In the genomic region with DNA sequence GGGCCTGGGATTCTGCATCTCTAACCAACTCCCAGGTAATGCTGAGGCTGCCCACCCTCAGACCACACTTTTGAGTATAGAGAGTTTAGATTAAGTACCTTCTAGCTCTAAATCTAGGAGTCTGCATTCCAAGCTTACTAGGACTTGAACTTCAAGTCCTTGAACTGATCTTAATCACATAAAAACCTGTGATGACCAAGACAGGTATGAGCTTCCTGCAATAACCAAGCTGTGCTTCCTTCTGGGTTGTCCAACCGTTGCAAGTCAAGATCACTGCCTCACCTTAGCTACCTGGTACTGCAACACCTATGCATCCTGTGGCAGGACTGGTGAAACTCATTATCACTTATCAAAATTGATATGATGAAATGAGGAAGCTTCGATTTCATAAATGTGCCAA, we compare ENCODE assay signal across 29 cellular contexts.
"Had no signal": no experiment of that assay in that cellular context is flagged by ENCODE, and none has a peak within 500 bp of the region (broad histone marks: within the 10 kb centered on the region; RNA-seq: fewer than 3 reads in every experiment).

No MANE protein-coding gene starts in this region.

- H3K36me3 Mint-ChIP-seq: activated naive CD4-positive, alpha-beta T cell treated with anti-CD3 and anti-CD28 coated beads, Interleukin-2, amount 10 ng/mL, durations not matched to agents 7 days and 5 days; activated naive CD4-positive, alpha-beta T cell treated with anti-CD3 and anti-CD28 coated beads, Interleukin-2, amount 50 U/mL, for 72 hours; activated naive CD8-positive, alpha-beta T cell treated with anti-CD3 and anti-CD28 coated beads, Interleukin-2, amount 10 ng/mL, durations not matched to agents 7 days and 5 days; brain had no signal

- H3K36me3 ChIP-seq: ascending aorta, breast epithelium, cardiac muscle cell, colonic mucosa, gastrocnemius medialis, heart left ventricle had no signal

- H3K27ac Mint-ChIP-seq: activated CD4-positive, alpha-beta memory T cell treated with anti-CD3 and anti-CD28 coated beads, Interleukin-2, amount 10 ng/mL, durations not matched to agents 7 days and 5 days; activated CD4-positive, alpha-beta T cell treated with anti-CD3 and anti-CD28 coated beads for 36 hours; activated CD4-positive, alpha-beta T cell treated with anti-CD3 and anti-CD28 coated beads, Interleukin-2, amount 10 ng/mL, durations not matched to agents 7 days and 5 days; activated naive CD4-positive, alpha-beta T cell treated with anti-CD3 and anti-CD28 coated beads, Interleukin-2, amount 10 ng/mL, durations not matched to agents 7 days and 5 days; activated naive CD4-positive, alpha-beta T cell treated with anti-CD3 and anti-CD28 coated beads, Interleukin-2, amount 50 U/mL, for 72 hours; activated naive CD8-positive, alpha-beta T cell treated with anti-CD3 and anti-CD28 coated beads, Interleukin-2, amount 10 ng/mL, durations not matched to agents 7 days and 5 days; activated T-cell treated with anti-CD3 and anti-CD28 coated beads, Interleukin-2, amount 50 U/mL, for 24 hours; activated T-cell treated with anti-CD3 and anti-CD28 coated beads, Interleukin-2, amount 50 U/mL, for 72 hours; brain had no signal

- H3K27ac ChIP-seq: ascending aorta, breast epithelium, cardiac muscle cell, colonic mucosa, epithelial cell of prostate, gastrocnemius medialis, heart left ventricle had no signal

- H3K4me1 ChIP-seq: ascending aorta, breast epithelium, colonic mucosa, gastrocnemius medialis, heart left ventricle had no signal

- H3K27me3 ChIP-seq: ascending aorta, breast epithelium, cardiac muscle cell, colonic mucosa, gastrocnemius medialis, heart left ventricle had no signal

- ATAC-seq: activated CD4-positive, alpha-beta T cell treated with anti-CD3 and anti-CD28 coated beads for 36 hours; activated naive CD4-positive, alpha-beta T cell treated with anti-CD3 and anti-CD28 coated beads, Interleukin-2, amount 50 U/mL, for 72 hours; gastrocnemius medialis had no signal

- H3K27me3 Mint-ChIP-seq: activated CD4-positive, alpha-beta T cell treated with anti-CD3 and anti-CD28 coated beads for 36 hours had no signal

- H3K9me3 Mint-ChIP-seq: activated CD4-positive, alpha-beta memory T cell treated with anti-CD3 and anti-CD28 coated beads, Interleukin-2, amount 10 ng/mL, durations not matched to agents 7 days and 5 days; activated CD4-positive, alpha-beta T cell treated with anti-CD3 and anti-CD28 coated beads, Interleukin-2, amount 10 ng/mL, durations not matched to agents 7 days and 5 days; activated naive CD4-positive, alpha-beta T cell treated with anti-CD3 and anti-CD28 coated beads, Interleukin-2, amount 10 ng/mL, durations not matched to agents 7 days and 5 days; activated naive CD4-positive, alpha-beta T cell treated with anti-CD3 and anti-CD28 coated beads, Interleukin-2, amount 50 U/mL, for 72 hours; activated naive CD8-positive, alpha-beta T cell treated with anti-CD3 and anti-CD28 coated beads, Interleukin-2, amount 10 ng/mL, durations not matched to agents 7 days and 5 days; activated T-cell treated with anti-CD3 and anti-CD28 coated beads, Interleukin-2, amount 50 U/mL, for 24 hours; activated T-cell treated with anti-CD3 and anti-CD28 coated beads, Interleukin-2, amount 50 U/mL, for 72 hours; brain had no signal

- DNase-seq: activated CD4-positive, alpha-beta memory T cell treated with anti-CD3 and anti-CD28 coated beads, Interleukin-2, amount 10 ng/mL, durations not matched to agents 7 days and 5 days; activated CD4-positive, alpha-beta T cell treated with anti-CD3 and anti-CD28 coated beads for 36 hours; activated CD4-positive, alpha-beta T cell treated with anti-CD3 and anti-CD28 coated beads, Interleukin-2, amount 10 ng/mL, durations not matched to agents 7 days and 5 days; activated CD4-positive, alpha-beta T cell treated with anti-CD3 and anti-CD28 coated beads, Interleukin-2, amount 50 U/mL, for 4 hours; activated CD4-positive, CD25-positive, alpha-beta regulatory T cell; activated CD4-positive, CD25-positive, alpha-beta regulatory T cell treated with anti-CD3 and anti-CD28 coated beads, Interleukin-2, amount 50 U/mL, for 72 hours; activated CD8-positive, alpha-beta memory T cell treated with anti-CD3 and anti-CD28 coated beads, Interleukin-2, amount 50 U/mL, for 48 hours; activated gamma-delta T cell; activated naive CD4-positive, alpha-beta T cell; activated naive CD4-positive, alpha-beta T cell treated with anti-CD3 and anti-CD28 coated beads, Interleukin-2, amount 10 ng/mL, durations not matched to agents 7 days and 5 days; activated naive CD8-positive, alpha-beta T cell treated with anti-CD3 and anti-CD28 coated beads, Interleukin-2, amount 10 ng/mL, durations not matched to agents 7 days and 5 days; activated T-cell treated with anti-CD3 and anti-CD28 coated beads for 4 hours; activated T-cell treated with anti-CD3 and anti-CD28 coated beads, Interleukin-2, amount 50 U/mL, for 24 hours; activated T-cell treated with anti-CD3 and anti-CD28 coated beads, Interleukin-2, amount 50 U/mL, for 72 hours; central memory CD4-positive, alpha-beta T cell; cerebellar nuclear complex; colonic mucosa; effector CD8-positive, alpha-beta T cell; foreskin fibroblast; gastrocnemius medialis; glutamatergic neuron; heart left ventricle; T-helper 2 cell had no signal

- H3K9me3 ChIP-seq: ascending aorta, breast epithelium, colonic mucosa, gastrocnemius medialis, heart left ventricle had no signal

- H3K4me3 Mint-ChIP-seq: activated CD4-positive, alpha-beta memory T cell treated with anti-CD3 and anti-CD28 coated beads, Interleukin-2, amount 10 ng/mL, durations not matched to agents 7 days and 5 days; activated CD4-positive, alpha-beta T cell treated with anti-CD3 and anti-CD28 coated beads for 36 hours; activated CD4-positive, alpha-beta T cell treated with anti-CD3 and anti-CD28 coated beads, Interleukin-2, amount 10 ng/mL, durations not matched to agents 7 days and 5 days; activated naive CD4-positive, alpha-beta T cell treated with anti-CD3 and anti-CD28 coated beads, Interleukin-2, amount 10 ng/mL, durations not matched to agents 7 days and 5 days; activated naive CD8-positive, alpha-beta T cell treated with anti-CD3 and anti-CD28 coated beads, Interleukin-2, amount 10 ng/mL, durations not matched to agents 7 days and 5 days; activated T-cell treated with anti-CD3 and anti-CD28 coated beads, Interleukin-2, amount 50 U/mL, for 24 hours; activated T-cell treated with anti-CD3 and anti-CD28 coated beads, Interleukin-2, amount 50 U/mL, for 72 hours; brain had no signal

- H3K4me1 Mint-ChIP-seq: activated CD4-positive, alpha-beta T cell treated with anti-CD3 and anti-CD28 coated beads for 36 hours; activated CD4-positive, alpha-beta T cell treated with anti-CD3 and anti-CD28 coated beads, Interleukin-2, amount 10 ng/mL, durations not matched to agents 7 days and 5 days; activated naive CD4-positive, alpha-beta T cell treated with anti-CD3 and anti-CD28 coated beads, Interleukin-2, amount 10 ng/mL, durations not matched to agents 7 days and 5 days; activated naive CD8-positive, alpha-beta T cell treated with anti-CD3 and anti-CD28 coated beads, Interleukin-2, amount 10 ng/mL, durations not matched to agents 7 days and 5 days had no signal

- H3K4me3 ChIP-seq: ascending aorta, breast epithelium, cardiac muscle cell, colonic mucosa, gastrocnemius medialis, heart left ventricle had no signal
